Comparison of ENCODE assay signal across 23 cellular contexts in the genomic region with DNA sequence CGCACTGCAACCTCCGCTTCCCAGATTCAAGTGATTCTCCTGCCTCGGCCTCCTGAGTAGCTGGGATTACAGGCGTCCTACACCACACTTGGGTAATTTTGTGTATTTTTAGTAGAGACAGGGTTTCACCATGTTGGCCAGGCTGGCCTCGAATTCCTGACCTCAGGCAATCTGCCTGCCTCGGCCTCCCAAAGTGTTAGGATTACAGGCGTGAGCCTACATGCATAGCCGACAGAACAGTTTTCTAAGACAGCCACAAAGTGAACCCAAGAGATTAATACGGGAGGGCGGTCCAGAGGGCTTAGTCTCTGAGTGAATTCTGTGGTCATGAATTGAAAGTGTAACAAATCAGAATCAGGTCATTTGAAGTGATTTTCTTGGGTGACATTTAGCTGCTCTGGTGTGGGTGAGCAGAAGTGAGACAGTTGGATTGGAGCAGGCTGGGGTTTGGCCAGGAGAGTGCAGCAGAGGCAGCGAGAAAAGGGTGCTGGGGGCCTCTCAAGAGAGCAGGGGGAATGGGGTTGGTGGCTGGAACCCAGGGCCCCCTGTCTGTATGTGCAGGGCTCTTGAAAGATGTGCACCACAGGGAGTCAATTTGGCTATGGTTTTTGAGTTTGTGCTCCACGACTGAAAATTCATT.
A peak's percentile ranks its signal among the peaks of the same experiment; 100 is the strongest.
DNase-seq lines count a peak whose midpoint lies in the region; ATAC-seq and TF ChIP-seq lines count a peak whose summit lies in the region.
"Had no signal": no experiment of that assay in that cellular context is flagged by ENCODE, and none has a peak within 500 bp of the region (broad histone marks: within the 10 kb centered on the region; RNA-seq: fewer than 3 reads in every experiment).

No MANE protein-coding gene starts in this region.

- no peaks in the 10 kb centered on the region for H3K4me1 ChIP-seq in mucosa of descending colon (ENCODE audit: low read depth)
- H3K4me1 ChIP-seq: breast epithelium, upper lobe of left lung had no signal

- H3K4me3 ChIP-seq in choroid plexus epithelial cell (ENCODE audit: low read depth, low read length) (no peak overlapping the region), mucosa of descending colon (no peak overlapping the region)
- H3K4me3 ChIP-seq: breast epithelium, psoas muscle, upper lobe of left lung had no signal

- no peaks in the 10 kb centered on the region for H3K27me3 Mint-ChIP-seq in type B pancreatic cell
- H3K27me3 Mint-ChIP-seq: stimulated activated naive CD8-positive, alpha-beta T cell treated with anti-CD3 and anti-CD28 coated beads, Interleukin-15, amount 100 ng/mL, for 72 hours had no signal

- DNase-seq in NCI-H748 (lab: John Stamatoyannopoulos, UW; ENCODE audit: unreplicated experiment) (peak; percentile 24), NCI-H748 treated with DMSO at 0.1 percent for 48 hours (lab: John Stamatoyannopoulos, UW) (no peak), choroid plexus epithelial cell (ENCODE audit: low read depth) (no peak), islet precursor cell (peak; percentile 57), type B pancreatic cell (ENCODE audit: extremely low spot score, unreplicated experiment) (no peak), HPDE6-E6E7 (ENCODE audit: extremely low spot score) (no peak), mucosa of descending colon (no peak), germinal center (ENCODE audit: low spot score) (no peak)
- DNase-seq: 8988T; activated CD4-positive, alpha-beta T cell treated with anti-CD3 and anti-CD28 coated beads for 4 hours; activated gamma-delta T cell treated with Interleukin-2 at 50 U/mL for 16 hours; AML-193; DND-41; foreskin fibroblast; mesenchymal stem cell; naive thymus-derived CD8-positive, alpha-beta T cell; NCI-H2029; psoas muscle; SHP77; stimulated activated CD4-positive, alpha-beta T cell treated with anti-CD3 and anti-CD28 coated beads, Interleukin-4, amount 100 ng/mL, for 1 hour; stimulated activated naive CD8-positive, alpha-beta T cell treated with anti-CD3 and anti-CD28 coated beads, Interleukin-15, amount 100 ng/mL, for 72 hours; upper lobe of left lung had no signal

- no peaks in the 10 kb centered on the region for H3K36me3 Mint-ChIP-seq in type B pancreatic cell
- H3K36me3 Mint-ChIP-seq: naive thymus-derived CD8-positive, alpha-beta T cell had no signal

- no peak overlapping the region for H3K27ac Mint-ChIP-seq in type B pancreatic cell
- H3K27ac Mint-ChIP-seq: stimulated activated naive CD8-positive, alpha-beta T cell treated with anti-CD3 and anti-CD28 coated beads, Interleukin-15, amount 100 ng/mL, for 72 hours had no signal

- intact Hi-C loops in mucosa of descending colon (cut with DNase I, micrococcal nuclease) = no loop called here

- H3K4me3 Mint-ChIP-seq in type B pancreatic cell = no peak overlapping the region
- H3K4me3 Mint-ChIP-seq: naive thymus-derived CD8-positive, alpha-beta T cell; stimulated activated naive CD8-positive, alpha-beta T cell treated with anti-CD3 and anti-CD28 coated beads, Interleukin-15, amount 100 ng/mL, for 72 hours had no signal

- peaks cover 15% of the 10 kb centered on the region for H3K4me1 Mint-ChIP-seq in type B pancreatic cell (ENCODE audit: unreplicated experiment)

- no peaks in the 10 kb centered on the region for H3K9me3 ChIP-seq in mucosa of descending colon
- H3K9me3 ChIP-seq: breast epithelium, psoas muscle, upper lobe of left lung had no signal

- peaks cover 4% of the 10 kb centered on the region for H3K9me3 Mint-ChIP-seq in type B pancreatic cell
- H3K9me3 Mint-ChIP-seq: naive thymus-derived CD8-positive, alpha-beta T cell; stimulated activated naive CD8-positive, alpha-beta T cell treated with anti-CD3 and anti-CD28 coated beads, Interleukin-15, amount 100 ng/mL, for 72 hours had no signal

- ATAC-seq in mucosa of descending colon = no peak
- ATAC-seq: naive thymus-derived CD8-positive, alpha-beta T cell; psoas muscle; stimulated activated naive CD8-positive, alpha-beta T cell treated with anti-CD3 and anti-CD28 coated beads, Interleukin-15, amount 100 ng/mL, for 72 hours had no signal

- TF ChIP-seq CTCF in choroid plexus epithelial cell (conservative IDR thresholded peaks at IDR 0.05; ENCODE audit: low read depth, low read length) (peak; percentile 29), type B pancreatic cell (conservative IDR thresholded peaks at IDR 0.05) (peak; percentile 44), mucosa of descending colon (IDR thresholded peaks at IDR 0.05) (no peak)

- no peaks in the 10 kb centered on the region for H3K36me3 ChIP-seq in mucosa of descending colon (ENCODE audit: low read depth)
- H3K36me3 ChIP-seq: breast epithelium, upper lobe of left lung had no signal

Comparison
In these comparisons a context has a peak if more than half of its experiments do, and no peak if none do; other contexts are left out.
1. DNase-seq: peak in NCI-H748 (single experiment) and islet precursor cell (single experiment); none in NCI-H748 treated with DMSO at 0.1 percent for 48 hours (single experiment), choroid plexus epithelial cell (single experiment), type B pancreatic cell (single experiment), HPDE6-E6E7 (single experiment), mucosa of descending colon (0 of 3) and germinal center (single experiment).